Comparison of ENCODE assay signal across 14 cellular contexts in genomic region chr1:30934613-30935012, GRCh38. TPM values are rescaled to one million over a fixed set of nuclear protein-coding genes. Genes with fewer than 3 reads are reported as not detected.
DNase-seq lines count a peak whose midpoint lies in the region; ATAC-seq and TF ChIP-seq lines count a peak whose summit lies in the region.
"Had no signal": no experiment of that assay in that cellular context is flagged by ENCODE, and none has a peak within 500 bp of the region (broad histone marks: within the 10 kb centered on the region; RNA-seq: fewer than 3 reads in every experiment).

No MANE protein-coding gene starts in this region.

- intact Hi-C loops in CD4-positive, alpha-beta memory T cell (cut with micrococcal nuclease), result no loop called here
- intact Hi-C loops in mucosa of descending colon (cut with DNase I, micrococcal nuclease), result no loop called here

- POLR2A ChIA-PET in CD4-positive, alpha-beta memory T cell (lab: Charles Lee; ENCODE audit: partially characterized antibody), result no interaction called here
- POLR2A ChIA-PET in naive thymus-derived CD8-positive, alpha-beta T cell (lab: Charles Lee), result no interaction called here

- peaks cover 43 to 64% of the 10 kb centered on the region in 2 donors for H3K36me3 Mint-ChIP-seq in CD4-positive, alpha-beta memory T cell
- H3K36me3 Mint-ChIP-seq in brain, result peaks cover 68% of the 10 kb centered on the region
- H3K36me3 Mint-ChIP-seq in naive thymus-derived CD8-positive, alpha-beta T cell, result peaks cover 0 to 75% (median 13%) of the 10 kb centered on the region in 3 donors

- peaks cover 40% of the 10 kb centered on the region for H3K36me3 ChIP-seq in CD4-positive, alpha-beta memory T cell (ENCODE audit: insufficient read depth, low read length)
- H3K36me3 ChIP-seq in HUES6 (ENCODE audit: control insufficient read depth, insufficient read depth, low read length), result peaks cover 65% of the 10 kb centered on the region
- H3K36me3 ChIP-seq in mucosa of descending colon (ENCODE audit: low read depth), result no peaks in the 10 kb centered on the region

- H3K4me3 Mint-ChIP-seq in CD4-positive, alpha-beta memory T cell, result no peak overlapping the region
- H3K4me3 Mint-ChIP-seq in brain, result no peak overlapping the region
- H3K4me3 Mint-ChIP-seq in naive thymus-derived CD8-positive, alpha-beta T cell, result no peak overlapping the region

- no peak overlapping the region for H3K4me3 ChIP-seq in CD4-positive, alpha-beta memory T cell (ENCODE audit: low read length in 2 of 2)
- H3K4me3 ChIP-seq in HUES6 (ENCODE audit: low read depth, low read length), result no peak overlapping the region
- H3K4me3 ChIP-seq in mucosa of descending colon, result no peak overlapping the region
- H3K4me3 ChIP-seq: K562, sigmoid colon, suprapubic skin had no signal

- H3K9me3 Mint-ChIP-seq in CD4-positive, alpha-beta memory T cell, result no peaks in the 10 kb centered on the region
- H3K9me3 Mint-ChIP-seq in brain, result no peaks in the 10 kb centered on the region
- no peaks in the 10 kb centered on the region for H3K9me3 Mint-ChIP-seq in naive thymus-derived CD8-positive, alpha-beta T cell

- peak overlapping the region in 5 of 7 donors; percentile 23 to 70 (median 68) for H3K27ac Mint-ChIP-seq in CD4-positive, alpha-beta memory T cell
- H3K27ac Mint-ChIP-seq in brain, result peak overlapping the region; percentile 19 to 88 (median 77)
- H3K27ac Mint-ChIP-seq in naive thymus-derived CD8-positive, alpha-beta T cell, result peak overlapping the region in 6 of 10 donors; percentile 39 to 83 (median 60)

- H3K4me1 ChIP-seq in CD4-positive, alpha-beta memory T cell (ENCODE audit: insufficient read depth, low read length), result no peaks in the 10 kb centered on the region
- no peaks in the 10 kb centered on the region; the same call in 1 of the 2 replicates for H3K4me1 ChIP-seq in HUES6 (ENCODE audit: control insufficient read depth, insufficient read depth, low read length)
- H3K4me1 ChIP-seq in mucosa of descending colon (ENCODE audit: low read depth), result no peaks in the 10 kb centered on the region
- H3K4me1 ChIP-seq: suprapubic skin had no signal

- DNase-seq in CD4-positive, alpha-beta memory T cell, result no peak
- no peak for DNase-seq in naive thymus-derived CD8-positive, alpha-beta T cell
- no peak for DNase-seq in HuH-7.5 (ENCODE audit: low spot score)
- DNase-seq in mucosa of descending colon, result no peak
- DNase-seq in globus pallidus (ENCODE audit: low spot score), result no peak
- DNase-seq: activated effector memory CD4-positive, alpha-beta T cell treated with anti-CD3 and anti-CD28 coated beads, Interleukin-2, amount 50 U/mL, for 16 hours; C1 segment of cervical spinal cord; SHP77 treated with DMSO at 0.1 percent for 48 hours; sigmoid colon had no signal

- no peaks in the 10 kb centered on the region for H3K27me3 ChIP-seq in CD4-positive, alpha-beta memory T cell (ENCODE audit: insufficient read depth, low read length)
- no peaks in the 10 kb centered on the region for H3K27me3 ChIP-seq in HUES6 (ENCODE audit: control insufficient read depth, insufficient read depth, low read length)
- H3K27me3 ChIP-seq: sigmoid colon, suprapubic skin had no signal

- H3K9me3 ChIP-seq in CD4-positive, alpha-beta memory T cell (ENCODE audit: control insufficient read depth in 1 of 2, low read length in 2 of 2), result no peaks in the 10 kb centered on the region
- H3K9me3 ChIP-seq in HUES6 (ENCODE audit: control insufficient read depth, insufficient read depth, low read depth, low read length), result no peaks in the 10 kb centered on the region
- H3K9me3 ChIP-seq in mucosa of descending colon, result no peaks in the 10 kb centered on the region
- H3K9me3 ChIP-seq: sigmoid colon, suprapubic skin had no signal

- H3K27ac ChIP-seq in CD4-positive, alpha-beta memory T cell (ENCODE audit: low read depth, low read length), result no peak overlapping the region
- H3K27ac ChIP-seq in HUES6 (ENCODE audit: low read depth, low read length), result peak overlapping the region; percentile 27; the same call in 1 of the 2 replicates
- H3K27ac ChIP-seq: sigmoid colon, suprapubic skin had no signal

- peaks cover 0 to 3% (median 1%) of the 10 kb centered on the region in 4 donors for H3K4me1 Mint-ChIP-seq in CD4-positive, alpha-beta memory T cell
- H3K4me1 Mint-ChIP-seq in brain, result peaks cover 41% of the 10 kb centered on the region
- peaks cover 0 to 8% (median under 1%) of the 10 kb centered on the region in 4 donors for H3K4me1 Mint-ChIP-seq in naive thymus-derived CD8-positive, alpha-beta T cell

- CTCF ChIA-PET in CD4-positive, alpha-beta memory T cell (lab: Charles Lee; ENCODE audit: partially characterized antibody), result interaction anchor here (1.2 to 2.8 kb wide), 2 partner anchors 10 to 132 kb away, joined by 3 to 12 read pairs; no protein-coding TSS in a partner anchor

- TF ChIP-seq CTCF in brain (conservative IDR thresholded peaks at IDR 0.05) (no peak), mucosa of descending colon (IDR thresholded peaks at IDR 0.05) (no peak)

- no peaks in the 10 kb centered on the region for H3K27me3 Mint-ChIP-seq in CD4-positive, alpha-beta memory T cell
- peaks cover 3% of the 10 kb centered on the region for H3K27me3 Mint-ChIP-seq in brain
- H3K27me3 Mint-ChIP-seq in naive thymus-derived CD8-positive, alpha-beta T cell, result no peaks in the 10 kb centered on the region

- H3K9ac ChIP-seq in HUES6 (ENCODE audit: low read length), result no peak overlapping the region

- ATAC-seq in naive thymus-derived CD8-positive, alpha-beta T cell, result no peak
- no peak for ATAC-seq in GM19463 (IDR thresholded peaks at IDR 0.05; ENCODE audit: unreplicated experiment)
- ATAC-seq in mucosa of descending colon, result no peak
- ATAC-seq: K562 had no signal

RNA-seq across cellular contexts. Expression of gene SDC3, which starts 26.1 kb away (rescaled TPM):
- total RNA-seq in CD4-positive, alpha-beta memory T cell, result under 1 TPM; 0.29 to 0.64 TPM
- polyA plus RNA-seq in CD4-positive, alpha-beta memory T cell, result not detected
- 117 TPM for polyA plus RNA-seq in brain (ENCODE audit: insufficient read depth, low read depth, low replicate concordance)
- total RNA-seq in naive thymus-derived CD8-positive, alpha-beta T cell, result under 1 TPM; 0.16 to 0.66 TPM
- polyA plus RNA-seq in naive thymus-derived CD8-positive, alpha-beta T cell, result not detected
- 10 to 100 TPM in 2 of 3 donors, 1 to 10 TPM in 1; 9.8 to 81.6 (median 17.2) TPM for total RNA-seq in mucosa of descending colon

Comparison
In these comparisons a context has a peak if more than half of its experiments do, and no peak if none do; other contexts are left out.
1. RNA of gene SDC3, which starts 26.1 kb away (total RNA-seq): 9.8 to 81.6 TPM in mucosa of descending colon; 0.16 to 0.66 TPM in naive thymus-derived CD8-positive, alpha-beta T cell and 0.29 to 0.64 TPM in CD4-positive, alpha-beta memory T cell; every median in the first group is over 4 times any median in the second.
2. Peak in every context shown above with its lines, with median percentiles within 50 percentile points of each other: H3K27ac Mint-ChIP-seq.